ENCODE assay signal across 8 cellular contexts in genomic region chr10:27360581-27361172, GRCh38.
DNase-seq lines count a peak whose midpoint lies in the region; ATAC-seq, FAIRE-seq and TF ChIP-seq lines count a peak whose summit lies in the region.

No MANE protein-coding gene starts in this region.

- H3K27me3 ChIP-seq in DOHH2 (ENCODE audit: control insufficient read depth, low read length), result no peaks in the 10 kb centered on the region
- no peaks in the 10 kb centered on the region for H3K27me3 ChIP-seq in thoracic aorta (replicated peaks; ENCODE audit: insufficient read depth)

- H3K4me3 Mint-ChIP-seq in activated T-helper 1 cell treated with anti-CD3 and anti-CD28 coated beads, Interleukin-12 subunit alpha, Interleukin-12 subunit beta, Interleukin-2, Interleukin-4 antibody, amounts not matched to agents 30 ng/mL and 10 ng/mL and 1 ng/mL, durations not matched to agents 14 hours and 24 hours and 36 hours, result no peak overlapping the region

- H3K4me2 ChIP-seq in DOHH2 (ENCODE audit: low read length), result no peak overlapping the region

- ATAC-seq in GM21619 (IDR thresholded peaks at IDR 0.05; ENCODE audit: unreplicated experiment) (peak; percentile 97), omental fat pad (ENCODE audit: low FRiP score) (no peak), thoracic aorta (ENCODE audit: insufficient number of reproducible peaks, low FRiP score, low read depth) (no peak)

- H4K20me1 ChIP-seq in DOHH2 (ENCODE audit: control insufficient read depth, insufficient read depth, low read depth, low read length), result no peaks in the 10 kb centered on the region

- in situ Hi-C loops in KBM-7 (cut with MboI; ENCODE audit: low pct_unique_long_range_greater_than_20kb, low sequenced_read_pairs), result no loop called here

- no peaks in the 10 kb centered on the region for H3K79me2 ChIP-seq in DOHH2 (ENCODE audit: control insufficient read depth, low read length)

- FAIRE-seq in RCC 7860 (lab: Jason Lieb, UNC), result peak; percentile 55

- H3F3A ChIP-seq in DOHH2 (ENCODE audit: control insufficient read depth, insufficient read depth), result no peaks in the 10 kb centered on the region

- peaks cover 3% of the 10 kb centered on the region for H3K4me1 Mint-ChIP-seq in activated T-helper 1 cell treated with anti-CD3 and anti-CD28 coated beads, Interleukin-12 subunit alpha, Interleukin-12 subunit beta, Interleukin-2, Interleukin-4 antibody, amounts not matched to agents 30 ng/mL and 10 ng/mL and 1 ng/mL, durations not matched to agents 14 hours and 24 hours and 36 hours (ENCODE audit: low read depth)

- TF ChIP-seq CTCF in DOHH2 (IDR thresholded peaks at IDR 0.05; ENCODE audit: low read depth, low read length, poor library complexity, severe bottlenecking), result peak; percentile 73
- peak; percentile 76 for TF ChIP-seq CTCF in foreskin fibroblast (IDR thresholded peaks at IDR 0.05; ENCODE audit: low read depth, low read length)
- peak in 1 of 3 donors; percentile 11 for TF ChIP-seq CTCF in omental fat pad (IDR thresholded peaks at IDR 0.05)
- peak; percentile 30 for TF ChIP-seq CTCF in thoracic aorta (IDR thresholded peaks at IDR 0.05)

- no peaks in the 10 kb centered on the region for H3K27me3 Mint-ChIP-seq in activated T-helper 1 cell treated with anti-CD3 and anti-CD28 coated beads, Interleukin-12 subunit alpha, Interleukin-12 subunit beta, Interleukin-2, Interleukin-4 antibody, amounts not matched to agents 30 ng/mL and 10 ng/mL and 1 ng/mL, durations not matched to agents 14 hours and 24 hours and 36 hours (ENCODE audit: insufficient read depth)

- H3K36me3 Mint-ChIP-seq in activated T-helper 1 cell treated with anti-CD3 and anti-CD28 coated beads, Interleukin-12 subunit alpha, Interleukin-12 subunit beta, Interleukin-2, Interleukin-4 antibody, amounts not matched to agents 30 ng/mL and 10 ng/mL and 1 ng/mL, durations not matched to agents 14 hours and 24 hours and 36 hours (ENCODE audit: low read depth), result no peaks in the 10 kb centered on the region

- H3K36me3 ChIP-seq in DOHH2 (ENCODE audit: control insufficient read depth, low read length) (no peaks in the 10 kb centered on the region), thoracic aorta (no peaks in the 10 kb centered on the region)

- no peak overlapping the region for H3K27ac ChIP-seq in DOHH2 (ENCODE audit: low read depth, low read length)
- H3K27ac ChIP-seq in thoracic aorta, result no peak overlapping the region

- no peaks in the 10 kb centered on the region for H3K9me3 ChIP-seq in DOHH2 (ENCODE audit: control insufficient read depth, insufficient read depth, low read length)
- H3K9me3 ChIP-seq in thoracic aorta, result no peaks in the 10 kb centered on the region

- H3K4me1 ChIP-seq in DOHH2 (ENCODE audit: control insufficient read depth, low read length) (no peaks in the 10 kb centered on the region), thoracic aorta (ENCODE audit: control insufficient read depth in 1 of 2, low read depth in 2 of 2) (no peaks in the 10 kb centered on the region)

- peak; percentile 86 for DNase-seq in KBM-7
- DNase-seq in RCC 7860 (ENCODE audit: low spot score), result peak; percentile 52
- peak; percentile 74 for DNase-seq in activated T-helper 1 cell treated with anti-CD3 and anti-CD28 coated beads, Interleukin-12 subunit alpha, Interleukin-12 subunit beta, Interleukin-2, Interleukin-4 antibody, amounts not matched to agents 30 ng/mL and 10 ng/mL and 1 ng/mL, durations not matched to agents 14 hours and 24 hours and 36 hours (ENCODE audit: low spot score)
- peak; percentile 47 to 77 for DNase-seq in foreskin fibroblast
- peak; percentile 56 for DNase-seq in omental fat pad (ENCODE audit: low spot score)
- DNase-seq in thoracic aorta (ENCODE audit: low spot score), result peak; percentile 14

- H3K27ac Mint-ChIP-seq in activated T-helper 1 cell treated with anti-CD3 and anti-CD28 coated beads, Interleukin-12 subunit alpha, Interleukin-12 subunit beta, Interleukin-2, Interleukin-4 antibody, amounts not matched to agents 30 ng/mL and 10 ng/mL and 1 ng/mL, durations not matched to agents 14 hours and 24 hours and 36 hours, result no peak overlapping the region

- H3K9me2 ChIP-seq in DOHH2 (replicated peaks; ENCODE audit: control insufficient read depth, low read length), result no peaks in the 10 kb centered on the region

- H3K9me3 Mint-ChIP-seq in activated T-helper 1 cell treated with anti-CD3 and anti-CD28 coated beads, Interleukin-12 subunit alpha, Interleukin-12 subunit beta, Interleukin-2, Interleukin-4 antibody, amounts not matched to agents 30 ng/mL and 10 ng/mL and 1 ng/mL, durations not matched to agents 14 hours and 24 hours and 36 hours, result no peaks in the 10 kb centered on the region

- H3K4me3 ChIP-seq in DOHH2 (ENCODE audit: low read length) (no peak overlapping the region), foreskin fibroblast (ENCODE audit: low read depth in 1 of 2, low read length in 2 of 2) (no peak overlapping the region), thoracic aorta (no peak overlapping the region)

- intact Hi-C loops in activated T-helper 1 cell treated with anti-CD3 and anti-CD28 coated beads, Interleukin-12 subunit alpha, Interleukin-12 subunit beta, Interleukin-2, Interleukin-4 antibody, amounts not matched to agents 30 ng/mL and 10 ng/mL and 1 ng/mL, durations not matched to agents 14 hours and 24 hours and 36 hours (cut with micrococcal nuclease), result loop anchor here (1.0 to 10.0 kb wide), 6 partner anchors 117 to 478 kb away; no protein-coding TSS in a partner anchor

Comparison
In these comparisons a context has a peak if more than half of its experiments do, and no peak if none do; other contexts are left out.
1. DNase-seq: peak in every context shown above with its lines; median percentile 86 in KBM-7; 74 in activated T-helper 1 cell treated with anti-CD3 and anti-CD28 coated beads, Interleukin-12 subunit alpha, Interleukin-12 subunit beta, Interleukin-2, Interleukin-4 antibody, amounts not matched to agents 30 ng/mL and 10 ng/mL and 1 ng/mL, durations not matched to agents 14 hours and 24 hours and 36 hours; 62 in foreskin fibroblast; 56 in omental fat pad; 52 in RCC 7860; 14 in thoracic aorta.